Comparison of ENCODE assay signal across 1 cellular context in genomic region chr6:3281669-3282460, GRCh38.
TF ChIP-seq lines count a peak whose summit lies in the region.

No MANE protein-coding gene starts in this region.

TF ChIP-seq in A549, 52 proteins besides CTCF, POLR2A, EP300 and RAD21 (continued from another document):
- TF ChIP-seq, protein P1, sequence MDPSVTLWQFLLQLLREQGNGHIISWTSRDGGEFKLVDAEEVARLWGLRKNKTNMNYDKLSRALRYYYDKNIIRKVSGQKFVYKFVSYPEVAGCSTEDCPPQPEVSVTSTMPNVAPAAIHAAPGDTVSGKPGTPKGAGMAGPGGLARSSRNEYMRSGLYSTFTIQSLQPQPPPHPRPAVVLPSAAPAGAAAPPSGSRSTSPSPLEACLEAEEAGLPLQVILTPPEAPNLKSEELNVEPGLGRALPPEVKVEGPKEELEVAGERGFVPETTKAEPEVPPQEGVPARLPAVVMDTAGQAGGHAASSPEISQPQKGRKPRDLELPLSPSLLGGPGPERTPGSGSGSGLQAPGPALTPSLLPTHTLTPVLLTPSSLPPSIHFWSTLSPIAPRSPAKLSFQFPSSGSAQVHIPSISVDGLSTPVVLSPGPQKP (IDR thresholded peaks at IDR 0.05; ENCODE audit: low read depth, low read length): no peak
- TF ChIP-seq, protein P2, sequence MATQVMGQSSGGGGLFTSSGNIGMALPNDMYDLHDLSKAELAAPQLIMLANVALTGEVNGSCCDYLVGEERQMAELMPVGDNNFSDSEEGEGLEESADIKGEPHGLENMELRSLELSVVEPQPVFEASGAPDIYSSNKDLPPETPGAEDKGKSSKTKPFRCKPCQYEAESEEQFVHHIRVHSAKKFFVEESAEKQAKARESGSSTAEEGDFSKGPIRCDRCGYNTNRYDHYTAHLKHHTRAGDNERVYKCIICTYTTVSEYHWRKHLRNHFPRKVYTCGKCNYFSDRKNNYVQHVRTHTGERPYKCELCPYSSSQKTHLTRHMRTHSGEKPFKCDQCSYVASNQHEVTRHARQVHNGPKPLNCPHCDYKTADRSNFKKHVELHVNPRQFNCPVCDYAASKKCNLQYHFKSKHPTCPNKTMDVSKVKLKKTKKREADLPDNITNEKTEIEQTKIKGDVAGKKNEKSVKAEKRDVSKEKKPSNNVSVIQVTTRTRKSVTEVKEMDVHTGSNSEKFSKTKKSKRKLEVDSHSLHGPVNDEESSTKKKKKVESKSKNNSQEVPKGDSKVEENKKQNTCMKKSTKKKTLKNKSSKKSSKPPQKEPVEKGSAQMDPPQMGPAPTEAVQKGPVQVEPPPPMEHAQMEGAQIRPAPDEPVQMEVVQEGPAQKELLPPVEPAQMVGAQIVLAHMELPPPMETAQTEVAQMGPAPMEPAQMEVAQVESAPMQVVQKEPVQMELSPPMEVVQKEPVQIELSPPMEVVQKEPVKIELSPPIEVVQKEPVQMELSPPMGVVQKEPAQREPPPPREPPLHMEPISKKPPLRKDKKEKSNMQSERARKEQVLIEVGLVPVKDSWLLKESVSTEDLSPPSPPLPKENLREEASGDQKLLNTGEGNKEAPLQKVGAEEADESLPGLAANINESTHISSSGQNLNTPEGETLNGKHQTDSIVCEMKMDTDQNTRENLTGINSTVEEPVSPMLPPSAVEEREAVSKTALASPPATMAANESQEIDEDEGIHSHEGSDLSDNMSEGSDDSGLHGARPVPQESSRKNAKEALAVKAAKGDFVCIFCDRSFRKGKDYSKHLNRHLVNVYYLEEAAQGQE (IDR thresholded peaks at IDR 0.05): no peak
- TF ChIP-seq ESRRA (IDR thresholded peaks at IDR 0.05; ENCODE audit: borderline replicate concordance, low read length) (no peak), CHD4 (IDR thresholded peaks at IDR 0.05; ENCODE audit: borderline replicate concordance) (no peak), MYC (IDR thresholded peaks at IDR 0.05; ENCODE audit: borderline replicate concordance, low read length) (no peak), HES2 (IDR thresholded peaks at IDR 0.05) (no peak)
